Comparison of ENCODE assay signal across 8 cellular contexts in genomic region chr9:127612993-127613954, GRCh38. TPM values are rescaled to one million over a fixed set of nuclear protein-coding genes. Genes with fewer than 3 reads are reported as not detected.
DNase-seq lines count a peak whose midpoint lies in the region; ATAC-seq and TF ChIP-seq lines count a peak whose summit lies in the region.

No MANE protein-coding gene starts in this region.

- H3K36me3 ChIP-seq in adipocyte (ENCODE audit: control insufficient read depth, insufficient read depth, low read length, severe bottlenecking) (no peaks in the 10 kb centered on the region), heart left ventricle (no peaks in the 10 kb centered on the region), parathyroid adenoma (ENCODE audit: control insufficient read depth, insufficient read depth, low read length) (no peaks in the 10 kb centered on the region)

- intact Hi-C loops in heart left ventricle (cut with DNase I) = loop anchor here in 4 of 10 donors (1.0 to 10.0 kb wide), 3 partner anchors 52 to 104 kb away; partner anchors contain the start of genes PTRH1 (in 4 of the 4) and TTC16 (in 3 of the 4)

- no peaks in the 10 kb centered on the region for H3K9me3 ChIP-seq in adipocyte (ENCODE audit: control insufficient read depth, low read length)
- H3K9me3 ChIP-seq in heart left ventricle = no peaks in the 10 kb centered on the region
- H3K9me3 ChIP-seq in parathyroid adenoma (ENCODE audit: control insufficient read depth, low read length) = no peaks in the 10 kb centered on the region

- peak; percentile 56 to 85 (median 68) for ATAC-seq in heart left ventricle
- ATAC-seq in HG02642 (IDR thresholded peaks at IDR 0.05; ENCODE audit: poor library complexity, unreplicated experiment) = no peak

- WGBS in heart left ventricle, 4 donors = 6 to 10% (median 8%) methylated on average over 31 to 44 of the region's 44 CpGs

- H3K9ac ChIP-seq in adipocyte (ENCODE audit: low read length) = peak overlapping the region; percentile 95
- H3K9ac ChIP-seq in parathyroid adenoma = no peak overlapping the region

- H3K4me1 ChIP-seq in adipocyte (ENCODE audit: control insufficient read depth, insufficient read depth, low read length) (peaks cover 39% of the 10 kb centered on the region), heart left ventricle (peaks cover 0 to 35% (median 27%) of the 10 kb centered on the region in 12 donors), parathyroid adenoma (no peaks in the 10 kb centered on the region)

- no peaks in the 10 kb centered on the region for H3K27me3 ChIP-seq in adipocyte (replicated peaks; ENCODE audit: control insufficient read depth, insufficient read depth, low read length)
- H3K27me3 ChIP-seq in heart left ventricle = peaks cover 0 to 5% (median 0%) of the 10 kb centered on the region in 9 donors
- no peaks in the 10 kb centered on the region for H3K27me3 ChIP-seq in parathyroid adenoma (ENCODE audit: control insufficient read depth, insufficient read depth, low read length)

- in situ Hi-C loops in SK-MEL-5 (cut with HindIII; ENCODE audit: low pct_unique_long_range_greater_than_20kb, low sequenced_read_pairs) = no loop called here

- H2AFZ ChIP-seq in parathyroid adenoma = peak overlapping the region; percentile 52

- H3K27ac ChIP-seq in heart left ventricle = peak overlapping the region in 11 of 12 donors; percentile 38 to 98 (median 95)
- peak overlapping the region; percentile 9 for H3K27ac ChIP-seq in parathyroid adenoma

- TF ChIP-seq CTCF in heart left ventricle (IDR thresholded peaks at IDR 0.05) = peak in 1 of 12 donors; percentile 11
- no peak for TF ChIP-seq CTCF in parathyroid adenoma (IDR thresholded peaks at IDR 0.05)

- DNase-seq in NCI-H2227 (lab: John Stamatoyannopoulos, UW; ENCODE audit: unreplicated experiment) (peak; percentile 68), NCI-H2227 treated with DMSO at 0.1 percent for 48 hours (lab: John Stamatoyannopoulos, UW) (no peak), SK-MEL-5 (ENCODE audit: low read depth, low spot score) (peak; percentile 33), adipocyte (ENCODE audit: low read depth) (peak; percentile 78), heart left ventricle (peak; percentile 83 to 87 (median 86)), NCI-H187 treated with DMSO at 0.1 percent for 48 hours (lab: John Stamatoyannopoulos, UW) (no peak)

- TF ChIP-seq POLR2A in heart left ventricle (IDR thresholded peaks at IDR 0.05) = peak in 1 of 2 donors; percentile 67

- peak overlapping the region; percentile 84 for H3K4me2 ChIP-seq in parathyroid adenoma (ENCODE audit: low read length)

- H3K4me3 ChIP-seq in adipocyte (ENCODE audit: low read length) = peak overlapping the region; percentile 99
- H3K4me3 ChIP-seq in heart left ventricle = peak overlapping the region; percentile 45 to 99 (median 91)
- H3K4me3 ChIP-seq in parathyroid adenoma (ENCODE audit: low read depth, low read length) = peak overlapping the region; percentile 63

- no peaks in the 10 kb centered on the region for H3K79me2 ChIP-seq in parathyroid adenoma

RNA-seq across cellular contexts. Expression of gene STXBP1, which starts 1.2 kb away (rescaled TPM):
- total RNA-seq in SK-MEL-5 (2014; rRNA removed; shearing (Covaris generic)) = 41.3 and 41.5 TPM in 2 replicates
- polyA plus RNA-seq in SK-MEL-5 (2015; cell fraction: cytosol; rRNA removed) = 131 and 148 TPM in 2 replicates
- 81.7 and 122 TPM in 2 replicates for polyA plus RNA-seq in SK-MEL-5 (2015; cell fraction: nucleus; rRNA removed)
- 100 to 1,000 TPM in 1 of 9 donors, 10 to 100 TPM in 8; 35.9 to 102 (median 50.2) TPM for total RNA-seq in heart left ventricle
- polyA plus RNA-seq in heart left ventricle = 10 to 100 TPM; 14.0 to 23.7 TPM

Comparison
In these comparisons a context has a peak if more than half of its experiments do, and no peak if none do; other contexts are left out.
1. DNase-seq: peak in NCI-H2227 (single experiment), SK-MEL-5 (single experiment), adipocyte (single experiment) and heart left ventricle (5 of 5); none in NCI-H2227 treated with DMSO at 0.1 percent for 48 hours (single experiment) and NCI-H187 treated with DMSO at 0.1 percent for 48 hours (single experiment).
2. Peak in every context shown above with its lines, with median percentiles within 50 percentile points of each other: H3K4me3 ChIP-seq.